8 cellular contexts compared by ENCODE assay signal in genomic region chr7:83109352-83109751, GRCh38.
"Had no signal": no experiment of that assay in that cellular context is flagged by ENCODE, and none has a peak within 500 bp of the region (broad histone marks: within the 10 kb centered on the region; RNA-seq: fewer than 3 reads in every experiment).

No MANE protein-coding gene starts in this region.

- H3K9ac ChIP-seq: GM23248 had no signal

- H3K36me3 ChIP-seq: HAP-1 had no signal

- DNase-seq: GM23248, GOT3, H7, HFFc6, IMR-90 had no signal

- H3K9me3 ChIP-seq: HAP-1 had no signal

- ATAC-seq: HCT116, K562 had no signal

- H3K27ac ChIP-seq: GM23248 had no signal

- H2AFZ ChIP-seq: GM23248 had no signal

- H3K4me3 ChIP-seq: GM23248, HAP-1, K562 had no signal
